ENCODE assay signal across 8 cellular contexts in the genomic region with DNA sequence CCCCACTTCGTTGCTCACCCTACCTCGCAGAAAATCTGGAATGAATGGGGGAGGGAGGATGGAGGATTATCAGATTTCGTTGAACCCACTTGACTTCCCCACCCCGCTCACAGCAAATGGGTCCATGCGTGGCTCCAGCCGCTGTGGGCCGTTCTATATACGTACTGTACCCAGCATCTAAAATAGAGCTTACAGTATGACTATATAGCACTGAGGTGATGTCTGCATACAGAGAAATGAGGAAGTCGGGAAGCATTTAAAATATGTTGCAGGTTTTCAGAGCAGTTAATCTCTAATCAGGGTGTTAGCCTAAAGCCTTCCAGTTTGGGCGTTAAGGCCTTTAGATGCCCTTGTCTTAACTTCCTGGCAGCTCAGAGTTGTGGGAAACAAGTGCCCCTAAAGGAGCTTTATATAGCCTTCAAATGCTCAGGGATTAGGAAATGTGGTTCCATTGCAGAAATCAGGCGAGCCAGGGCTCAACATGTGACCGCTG. TPM values are rescaled to one million over a fixed set of nuclear protein-coding genes. Genes with fewer than 3 reads are reported as not detected.
A peak's percentile ranks its signal among the peaks of the same experiment; 100 is the strongest.
DNase-seq lines count a peak whose midpoint lies in the region; ATAC-seq and TF ChIP-seq lines count a peak whose summit lies in the region.

No MANE protein-coding gene starts in this region.

- CTCF ChIA-PET in activated B cell treated with CpG ODN at 0.5 μM for 24 hours (lab: Charles Lee), result interaction anchor here (2.8 kb wide), 1 partner anchor 97 kb away, joined by 17 read pairs; no protein-coding TSS in a partner anchor

- in situ Hi-C loops in ACHN (cut with HindIII; ENCODE audit: low pct_ligation_motif_present, low pct_unique_long_range_greater_than_20kb, low sequenced_read_pairs), result no loop called here
- in situ Hi-C loops in brain microvascular endothelial cell (cut with HindIII; ENCODE audit: low pct_ligation_motif_present, low sequenced_read_pairs), result no loop called here

- no peak overlapping the region for H3K27ac ChIP-seq in brain microvascular endothelial cell

- H3K4me3 Mint-ChIP-seq in activated B cell treated with CpG ODN at 0.5 μM for 24 hours, result peak overlapping the region; percentile 83

- no peaks in the 10 kb centered on the region for H3K36me3 ChIP-seq in H7 (replicated peaks; ENCODE audit: control insufficient read depth, insufficient read depth, low read length)
- H3K36me3 ChIP-seq in kidney epithelial cell (ENCODE audit: control insufficient read depth, insufficient read depth, low read length), result no peaks in the 10 kb centered on the region
- no peaks in the 10 kb centered on the region for H3K36me3 ChIP-seq in brain microvascular endothelial cell (replicated peaks)

- POLR2A ChIA-PET in activated B cell treated with CpG ODN at 0.5 μM for 24 hours (lab: Charles Lee), result interaction anchor here (0.6 to 2.9 kb wide), 9 partner anchors 17 to 1873 kb away, joined by 4 to 35 read pairs (median 12); partner anchors contain the start of genes RAB35, RNU4-1, RNU4-2 and RPLP0

- H3K36me3 Mint-ChIP-seq in activated B cell treated with CpG ODN at 0.5 μM for 24 hours (ENCODE audit: low read depth), result peaks cover 7% of the 10 kb centered on the region

- H3K4me3 ChIP-seq in H7 (ENCODE audit: insufficient read depth, low read depth, low read length) (peak overlapping the region; percentile 71; the same call in 1 of the 2 replicates), kidney epithelial cell (ENCODE audit: low read depth, low read length) (peak overlapping the region; percentile 40), brain microvascular endothelial cell (ENCODE audit: low read depth, low read length) (no peak overlapping the region)

- ATAC-seq in activated B cell treated with CpG ODN at 0.5 μM for 24 hours (ENCODE audit: low read depth) (no peak), HG03196 (IDR thresholded peaks at IDR 0.05; ENCODE audit: unreplicated experiment) (no peak)
- ATAC-seq in activated CD4-positive, CD25-positive, alpha-beta regulatory T cell treated with anti-CD3 and anti-CD28 coated beads, Interleukin-2, amount 50 U/mL, for 24 hours, result no peak

- TF ChIP-seq CTCF in activated B cell treated with CpG ODN at 0.5 μM for 24 hours (IDR thresholded peaks at IDR 0.05), result no peak
- TF ChIP-seq CTCF in kidney epithelial cell (IDR thresholded peaks at IDR 0.05; ENCODE audit: insufficient read depth, low read length, poor library complexity, severe bottlenecking), result no peak
- no peak for TF ChIP-seq CTCF in brain microvascular endothelial cell (IDR thresholded peaks at IDR 0.05; ENCODE audit: low read depth, low read length, missing control alignments)

- H3K4me1 Mint-ChIP-seq in activated B cell treated with CpG ODN at 0.5 μM for 24 hours, result peaks cover 30% of the 10 kb centered on the region

- H3K27me3 ChIP-seq in H7 (ENCODE audit: control insufficient read depth, insufficient read depth, low read length), result no peaks in the 10 kb centered on the region; the same call in 1 of the 2 replicates
- H3K27me3 ChIP-seq in kidney epithelial cell (ENCODE audit: control insufficient read depth, insufficient read depth, low read length), result peaks cover 8% of the 10 kb centered on the region
- peaks cover 17% of the 10 kb centered on the region for H3K27me3 ChIP-seq in brain microvascular endothelial cell (replicated peaks)

- H3K9me3 Mint-ChIP-seq in activated B cell treated with CpG ODN at 0.5 μM for 24 hours, result no peaks in the 10 kb centered on the region

- DNase-seq in ACHN, result peak; percentile 65
- DNase-seq in H7, result no peak
- no peak for DNase-seq in activated B cell treated with CpG ODN at 0.5 μM for 24 hours
- DNase-seq in kidney epithelial cell (ENCODE audit: low read depth), result no peak
- no peak for DNase-seq in T1000 (lab: John Stamatoyannopoulos, UW)
- DNase-seq in brain microvascular endothelial cell, result no peak

- H3K27me3 Mint-ChIP-seq in activated B cell treated with CpG ODN at 0.5 μM for 24 hours, result no peaks in the 10 kb centered on the region

- intact Hi-C loops in activated B cell treated with CpG ODN at 0.5 μM for 24 hours (cut with micrococcal nuclease), result no loop called here

- H3K27ac Mint-ChIP-seq in activated B cell treated with CpG ODN at 0.5 μM for 24 hours, result peak overlapping the region; percentile 61

RNA-seq across cellular contexts. Expression of gene BICDL1, which starts 1.4 kb away (rescaled TPM):
- 12.3 and 15.7 TPM in 2 replicates for total RNA-seq in H7 (2014; rRNA removed; shearing (Covaris generic))
- total RNA-seq in activated B cell treated with CpG ODN at 0.5 μM for 24 hours (15.1 and 16.8 TPM in 2 replicates), kidney epithelial cell (7.9 and 9.2 TPM in 2 replicates)
